ENCODE assay signal across 17 cellular contexts in the genomic region with DNA sequence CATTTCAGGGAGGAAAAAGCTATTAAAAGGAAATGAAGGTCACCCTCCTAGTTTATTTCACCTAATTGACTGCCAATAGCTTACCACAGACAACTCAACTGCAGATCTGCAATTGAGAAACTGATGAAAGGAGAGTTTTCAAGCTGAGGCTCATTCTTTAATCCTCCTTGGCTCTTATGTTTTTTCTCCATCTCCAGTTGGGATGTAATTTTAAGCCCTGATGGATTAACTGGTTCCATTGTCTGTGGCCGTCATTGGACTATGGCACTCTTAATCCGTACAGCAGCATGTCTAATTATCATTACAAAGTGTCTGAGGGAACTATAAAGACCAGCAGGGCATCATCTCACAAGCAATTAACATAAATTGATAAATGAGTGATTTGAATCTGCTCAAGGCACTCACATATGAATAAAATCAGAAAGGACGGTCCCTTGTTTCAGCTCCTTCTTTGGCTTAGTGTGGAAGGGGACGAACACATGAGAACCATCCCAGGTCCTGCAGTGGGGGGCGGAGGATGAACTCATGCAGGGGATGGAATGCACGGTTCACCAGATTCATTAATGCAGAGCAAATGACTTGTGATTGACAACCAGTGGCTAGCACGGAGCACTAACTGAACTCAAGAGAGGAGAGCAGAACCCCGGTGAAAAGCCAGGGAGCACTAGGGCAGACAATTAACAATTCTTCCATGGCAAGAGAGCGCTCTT.
"Had no signal": no experiment of that assay in that cellular context is flagged by ENCODE, and none has a peak within 500 bp of the region (broad histone marks: within the 10 kb centered on the region; RNA-seq: fewer than 3 reads in every experiment).

No MANE protein-coding gene starts in this region.

- H3K27me3 ChIP-seq: ascending aorta, heart left ventricle, tibial nerve had no signal

- H3K4me3 ChIP-seq: ascending aorta, heart left ventricle, smooth muscle cell, tibial nerve had no signal

- H3K27me3 Mint-ChIP-seq: activated naive CD8-positive, alpha-beta T cell treated with anti-CD3 and anti-CD28 coated beads, Interleukin-2, amount 50 U/mL, for 24 hours had no signal

- H3K9me3 ChIP-seq: ascending aorta, heart left ventricle, tibial nerve had no signal

- ATAC-seq: activated naive CD8-positive, alpha-beta T cell treated with anti-CD3 and anti-CD28 coated beads, Interleukin-2, amount 50 U/mL, for 24 hours; heart left ventricle; left ventricle myocardium superior; right cardiac atrium had no signal

- DNase-seq: activated CD4-positive, alpha-beta T cell treated with anti-CD3 and anti-CD28 coated beads, Interleukin-2, amount 50 U/mL, for 48 hours; activated CD4-positive, CD25-positive, alpha-beta regulatory T cell treated with anti-CD3 and anti-CD28 coated beads, Interleukin-2, amount 50 U/mL, for 72 hours; activated naive CD4-positive, alpha-beta T cell; activated naive CD8-positive, alpha-beta T cell treated with anti-CD3 and anti-CD28 coated beads, Interleukin-2, amount 50 U/mL, for 24 hours; effector CD4-positive, alpha-beta T cell; foreskin melanocyte; heart left ventricle; islet precursor cell; left ventricle myocardium superior; mesendoderm; posterior cingulate gyrus; right cardiac atrium; T-helper 2 cell had no signal

- H3K4me2 ChIP-seq: smooth muscle cell had no signal

- H3K27ac ChIP-seq: ascending aorta, heart left ventricle had no signal

- H3K27ac Mint-ChIP-seq: activated naive CD8-positive, alpha-beta T cell treated with anti-CD3 and anti-CD28 coated beads, Interleukin-2, amount 50 U/mL, for 24 hours had no signal

- H3K4me3 Mint-ChIP-seq: activated naive CD8-positive, alpha-beta T cell treated with anti-CD3 and anti-CD28 coated beads, Interleukin-2, amount 50 U/mL, for 24 hours had no signal

- FAIRE-seq: TTC549 had no signal

- H3K9me3 Mint-ChIP-seq: activated naive CD8-positive, alpha-beta T cell treated with anti-CD3 and anti-CD28 coated beads, Interleukin-2, amount 50 U/mL, for 24 hours had no signal
